Comparison of ENCODE assay signal across 10 cellular contexts in the genomic region with DNA sequence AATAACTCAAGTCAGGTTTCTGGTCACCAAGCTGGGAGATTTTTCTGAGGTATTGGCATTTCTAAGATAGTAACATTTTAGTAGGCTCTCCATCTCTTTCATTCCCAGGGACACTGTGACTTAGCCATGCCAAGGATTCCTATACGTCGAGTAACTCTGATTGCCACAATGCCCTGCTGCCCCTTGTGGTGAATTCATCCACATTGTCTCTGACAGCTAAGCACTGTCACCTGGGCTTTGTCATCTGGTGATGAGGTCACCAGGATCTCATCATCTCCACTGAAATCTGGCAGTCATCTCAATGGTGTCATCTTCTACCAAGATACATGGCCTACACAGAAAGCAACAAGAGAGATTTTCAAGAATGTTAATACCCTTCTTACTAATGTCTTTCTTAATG.
A peak's percentile ranks its signal among the peaks of the same experiment; 100 is the strongest.
DNase-seq lines count a peak whose midpoint lies in the region; ATAC-seq and TF ChIP-seq lines count a peak whose summit lies in the region.
"Had no signal": no experiment of that assay in that cellular context is flagged by ENCODE, and none has a peak within 500 bp of the region (broad histone marks: within the 10 kb centered on the region; RNA-seq: fewer than 3 reads in every experiment).

No MANE protein-coding gene starts in this region.

- DNase-seq in Calu3 (peak; percentile 9), HT-29 (ENCODE audit: low spot score) (peak; percentile 52), islet precursor cell (peak; percentile 84), medulla oblongata (ENCODE audit: extremely low spot score) (no peak)
- DNase-seq in stimulated activated naive CD8-positive, alpha-beta T cell treated with anti-CD3 and anti-CD28 coated beads, Interleukin-15, amount 100 ng/mL, for 72 hours = no peak
- no peak for DNase-seq in stimulated activated CD4-positive, alpha-beta T cell treated with anti-CD3 and anti-CD28 coated beads, Interleukin-4, amount 100 ng/mL, for 4 hours
- DNase-seq: DMS79 treated with DMSO at 0.1 percent for 48 hours, KBM-7 had no signal

- BruUV-seq in Calu3 (replicated peaks; lab: Mats Ljungman, UMichigan) = no TSS peak

- no peaks in the 10 kb centered on the region for H3K36me3 Mint-ChIP-seq in Calu3 (ENCODE audit: insufficient read depth, unreplicated experiment)

- H3K27ac ChIP-seq in VCaP = no peak overlapping the region

- H3K27me3 Mint-ChIP-seq in Calu3 (ENCODE audit: unreplicated experiment) = no peaks in the 10 kb centered on the region
- H3K27me3 Mint-ChIP-seq in stimulated activated naive CD8-positive, alpha-beta T cell treated with anti-CD3 and anti-CD28 coated beads, Interleukin-15, amount 100 ng/mL, for 72 hours = no peaks in the 10 kb centered on the region

- no peak overlapping the region for H3K27ac Mint-ChIP-seq in Calu3 (ENCODE audit: unreplicated experiment)
- no peak overlapping the region for H3K27ac Mint-ChIP-seq in stimulated activated naive CD8-positive, alpha-beta T cell treated with anti-CD3 and anti-CD28 coated beads, Interleukin-15, amount 100 ng/mL, for 72 hours

- H3K4me1 Mint-ChIP-seq in Calu3 (ENCODE audit: low read depth, unreplicated experiment) = no peaks in the 10 kb centered on the region
- H3K4me1 Mint-ChIP-seq in stimulated activated naive CD8-positive, alpha-beta T cell treated with anti-CD3 and anti-CD28 coated beads, Interleukin-15, amount 100 ng/mL, for 72 hours = no peaks in the 10 kb centered on the region

- ATAC-seq in stimulated activated naive CD8-positive, alpha-beta T cell treated with anti-CD3 and anti-CD28 coated beads, Interleukin-15, amount 100 ng/mL, for 72 hours = no peak
- ATAC-seq in HG02884 (IDR thresholded peaks at IDR 0.05; ENCODE audit: unreplicated experiment) = no peak

- no peak overlapping the region for H3K4me3 Mint-ChIP-seq in Calu3 (ENCODE audit: low read depth, unreplicated experiment)
- no peak overlapping the region for H3K4me3 Mint-ChIP-seq in stimulated activated naive CD8-positive, alpha-beta T cell treated with anti-CD3 and anti-CD28 coated beads, Interleukin-15, amount 100 ng/mL, for 72 hours

- CTCF ChIA-PET in Calu3 (lab: Charles Lee) = no interaction called here

- TF ChIP-seq CTCF in Calu3 (IDR thresholded peaks at IDR 0.05; ENCODE audit: unreplicated experiment) (peak; percentile 17), VCaP (conservative IDR thresholded peaks at IDR 0.05) (peak; percentile 19)

- H3K9me3 Mint-ChIP-seq in Calu3 (ENCODE audit: low read depth, unreplicated experiment) = peaks cover 3% of the 10 kb centered on the region
- H3K9me3 Mint-ChIP-seq in stimulated activated naive CD8-positive, alpha-beta T cell treated with anti-CD3 and anti-CD28 coated beads, Interleukin-15, amount 100 ng/mL, for 72 hours = peaks cover 1 to 10% of the 10 kb centered on the region in 2 donors

- intact Hi-C loops in Calu3 (cut with micrococcal nuclease; ENCODE audit: unreplicated experiment) = no loop called here

Comparison
In these comparisons a context has a peak if more than half of its experiments do, and no peak if none do; other contexts are left out.
1. DNase-seq: peak in Calu3 (single experiment), HT-29 (single experiment) and islet precursor cell (single experiment); none in stimulated activated naive CD8-positive, alpha-beta T cell treated with anti-CD3 and anti-CD28 coated beads, Interleukin-15, amount 100 ng/mL, for 72 hours (0 of 2), stimulated activated CD4-positive, alpha-beta T cell treated with anti-CD3 and anti-CD28 coated beads, Interleukin-4, amount 100 ng/mL, for 4 hours (0 of 2) and medulla oblongata (single experiment).